ENCODE assay signal across 22 cellular contexts in genomic region chr6:154989457-154989856, GRCh38.
"Had no signal": no experiment of that assay in that cellular context is flagged by ENCODE, and none has a peak within 500 bp of the region (broad histone marks: within the 10 kb centered on the region; RNA-seq: fewer than 3 reads in every experiment).

No MANE protein-coding gene starts in this region.

- H3K27ac ChIP-seq: SK-N-MC had no signal

- DNase-seq: activated CD4-positive, alpha-beta T cell treated with anti-CD3 and anti-CD28 coated beads for 48 hours; activated CD4-positive, alpha-beta T cell treated with anti-CD3 and anti-CD28 coated beads, Interleukin-2, amount 50 U/mL, for 48 hours; activated CD4-positive, CD25-positive, alpha-beta regulatory T cell treated with anti-CD3 and anti-CD28 coated beads, Interleukin-2, amount 50 U/mL, for 72 hours; activated CD8-positive, alpha-beta memory T cell treated with anti-CD3 and anti-CD28 coated beads, Interleukin-2, amount 10 ng/mL, durations not matched to agents 7 days and 5 days; activated effector memory CD4-positive, alpha-beta T cell treated with anti-CD3 and anti-CD28 coated beads, Interleukin-2, amount 50 U/mL, for 16 hours; activated naive CD4-positive, alpha-beta T cell treated with anti-CD3 and anti-CD28 coated beads for 36 hours; activated T-cell treated with anti-CD3 and anti-CD28 coated beads, Interleukin-2, amount 50 U/mL, for 24 hours; Karpas-422; MM.1S; NCI-H1105; NCI-H1436; NCI-H1694 treated with DMSO at 0.1 percent for 48 hours; NCI-H2029 treated with DMSO at 0.1 percent for 48 hours; NCI-H345; NCI-H510A; NCI-H526 treated with DMSO at 0.1 percent for 48 hours; NK-92 treated with Interleukin-12 subunit alpha and Interleukin-12 subunit beta, amount 100 ng/mL, for 24 hours; OCI-M1; RPMI8226 had no signal

- ATAC-seq: activated CD8-positive, alpha-beta memory T cell treated with anti-CD3 and anti-CD28 coated beads, Interleukin-2, amount 10 ng/mL, durations not matched to agents 7 days and 5 days; Panc1; Right ventricle myocardium inferior had no signal

- H3K4me3 ChIP-seq: SK-N-MC had no signal
